Comparison of ENCODE assay signal across 25 cellular contexts in genomic region chr11:58301576-58301975, GRCh38. TPM values are rescaled to one million over a fixed set of nuclear protein-coding genes. Genes with fewer than 3 reads are reported as not detected.
A peak's percentile ranks its signal among the peaks of the same experiment; 100 is the strongest.
DNase-seq lines count a peak whose midpoint lies in the region; ATAC-seq and TF ChIP-seq lines count a peak whose summit lies in the region.
"Had no signal": no experiment of that assay in that cellular context is flagged by ENCODE, and none has a peak within 500 bp of the region (broad histone marks: within the 10 kb centered on the region; RNA-seq: fewer than 3 reads in every experiment).

No MANE protein-coding gene starts in this region.

- H3K9me3 Mint-ChIP-seq in effector memory CD8-positive, alpha-beta T cell: no peaks in the 10 kb centered on the region
- H3K9me3 Mint-ChIP-seq: activated T-helper 17 cell treated with anti-CD3 and anti-CD28 coated beads, Interleukin-2, amount 50 U/mL, for 72 hours; natural killer cell treated with Interleukin-12 subunit alpha and Interleukin-12 subunit beta and Interleukin-15 and Interleukin-18, amount 100 ng/mL, for 72 hours had no signal

- H3K4me3 ChIP-seq in retinal pigment epithelial cell (ENCODE audit: low read length): no peak overlapping the region
- H3K4me3 ChIP-seq: esophagus squamous epithelium, SJSA1, thoracic aorta had no signal

- peak; percentile 21 for DNase-seq in GM04503 (ENCODE audit: low read depth)
- DNase-seq in RPMI7951 (ENCODE audit: low read depth): peak; percentile 79
- peak; percentile 23 for DNase-seq in fibroblast of gingiva (ENCODE audit: low read depth)
- peak; percentile 16 for DNase-seq in retinal pigment epithelial cell (ENCODE audit: low read depth)
- DNase-seq in RPMI8226: no peak
- DNase-seq in effector memory CD8-positive, alpha-beta T cell: no peak
- DNase-seq in iPS-NIHi7 (ENCODE audit: extremely low spot score): no peak
- DNase-seq in Right ventricle myocardium superior: no peak
- DNase-seq: activated CD4-positive, alpha-beta T cell treated with anti-CD3 and anti-CD28 coated beads for 1 hour; central memory CD4-positive, alpha-beta T cell; DMS153; esophagus squamous epithelium; hippocampal formation; KG1; mesenchymal stem cell; NCI-H1092 treated with DMSO at 0.1 percent for 48 hours; NCI-H526; T-helper 9 cell had no signal

- peaks cover 0 to 8% of the 10 kb centered on the region in 2 donors for H3K27me3 Mint-ChIP-seq in effector memory CD8-positive, alpha-beta T cell
- H3K27me3 Mint-ChIP-seq: natural killer cell treated with Interleukin-12 subunit alpha and Interleukin-12 subunit beta and Interleukin-15 and Interleukin-18, amount 100 ng/mL, for 72 hours had no signal

- no peak overlapping the region for H3K27ac Mint-ChIP-seq in effector memory CD8-positive, alpha-beta T cell
- H3K27ac Mint-ChIP-seq: activated T-helper 17 cell treated with anti-CD3 and anti-CD28 coated beads, Interleukin-2, amount 50 U/mL, for 72 hours; natural killer cell treated with Interleukin-12 subunit alpha and Interleukin-12 subunit beta and Interleukin-15 and Interleukin-18, amount 100 ng/mL, for 72 hours had no signal

- no peaks in the 10 kb centered on the region for H3K36me3 Mint-ChIP-seq in effector memory CD8-positive, alpha-beta T cell (ENCODE audit: insufficient read depth)
- H3K36me3 Mint-ChIP-seq: natural killer cell treated with Interleukin-12 subunit alpha and Interleukin-12 subunit beta and Interleukin-15 and Interleukin-18, amount 100 ng/mL, for 72 hours had no signal

- intact Hi-C loops in Right ventricle myocardium superior (cut with DNase I): no loop called here

- no peaks in the 10 kb centered on the region for H3K4me1 Mint-ChIP-seq in effector memory CD8-positive, alpha-beta T cell (ENCODE audit: low read depth in 2 of 2)
- H3K4me1 Mint-ChIP-seq: activated T-helper 17 cell treated with anti-CD3 and anti-CD28 coated beads, Interleukin-2, amount 50 U/mL, for 72 hours had no signal

- H3K4me3 Mint-ChIP-seq in effector memory CD8-positive, alpha-beta T cell: no peak overlapping the region
- H3K4me3 Mint-ChIP-seq: activated T-helper 17 cell treated with anti-CD3 and anti-CD28 coated beads, Interleukin-2, amount 50 U/mL, for 72 hours; natural killer cell treated with Interleukin-12 subunit alpha and Interleukin-12 subunit beta and Interleukin-15 and Interleukin-18, amount 100 ng/mL, for 72 hours had no signal

- ATAC-seq in effector memory CD8-positive, alpha-beta T cell (replicated peaks): no peak
- ATAC-seq in Right ventricle myocardium superior (ENCODE audit: poor library complexity): no peak
- ATAC-seq: activated T-helper 17 cell treated with anti-CD3 and anti-CD28 coated beads, Interleukin-2, amount 50 U/mL, for 72 hours; natural killer cell treated with Interleukin-12 subunit alpha and Interleukin-12 subunit beta and Interleukin-15 and Interleukin-18, amount 100 ng/mL, for 72 hours had no signal

- TF ChIP-seq CTCF in retinal pigment epithelial cell (conservative IDR thresholded peaks at IDR 0.05; ENCODE audit: low read depth, low read length): no peak

RNA-seq across cellular contexts. Expression of gene OR10W1, which starts 33.5 kb away (rescaled TPM):
- total RNA-seq in RPMI7951 (2014; rRNA removed; shearing (Covaris generic)): not detected in 2 replicates
- total RNA-seq in Right ventricle myocardium superior: not detected
- total RNA-seq: activated T-helper 17 cell treated with anti-CD3 and anti-CD28 coated beads, Interleukin-2, amount 50 U/mL, for 72 hours; esophagus squamous epithelium; H1; kidney epithelial cell; natural killer cell treated with Interleukin-12 subunit alpha and Interleukin-12 subunit beta and Interleukin-15 and Interleukin-18, amount 100 ng/mL, for 72 hours; pulmonary artery endothelial cell; SJSA1; thoracic aorta had no signal

RNA-seq across cellular contexts. Expression of gene OR5B17, which starts 57.3 kb away (rescaled TPM):
- total RNA-seq in RPMI7951 (2014; rRNA removed; shearing (Covaris generic)): not detected in 2 replicates
- total RNA-seq in Right ventricle myocardium superior: not detected
- total RNA-seq: activated T-helper 17 cell treated with anti-CD3 and anti-CD28 coated beads, Interleukin-2, amount 50 U/mL, for 72 hours; esophagus squamous epithelium; H1; kidney epithelial cell; natural killer cell treated with Interleukin-12 subunit alpha and Interleukin-12 subunit beta and Interleukin-15 and Interleukin-18, amount 100 ng/mL, for 72 hours; pulmonary artery endothelial cell; SJSA1; thoracic aorta had no signal

Comparison
In these comparisons a context has a peak if more than half of its experiments do, and no peak if none do; other contexts are left out.
1. DNase-seq: peak in GM04503 (single experiment), RPMI7951 (single experiment), fibroblast of gingiva (single experiment) and retinal pigment epithelial cell (single experiment); none in RPMI8226 (single experiment), effector memory CD8-positive, alpha-beta T cell (0 of 3), iPS-NIHi7 (single experiment) and Right ventricle myocardium superior (single experiment).